ENCODE assay signal across 27 cellular contexts in genomic region chr14:73403181-73403752, GRCh38. TPM values are rescaled to one million over a fixed set of nuclear protein-coding genes. Genes with fewer than 3 reads are reported as not detected.
DNase-seq lines count a peak whose midpoint lies in the region; ATAC-seq, FAIRE-seq and TF ChIP-seq lines count a peak whose summit lies in the region.
"Had no signal": no experiment of that assay in that cellular context is flagged by ENCODE, and none has a peak within 500 bp of the region (broad histone marks: within the 10 kb centered on the region; RNA-seq: fewer than 3 reads in every experiment).

No MANE protein-coding gene starts in this region.

- H3K9me3 Mint-ChIP-seq in endodermal cell, result peaks cover 9% of the 10 kb centered on the region
- no peaks in the 10 kb centered on the region for H3K9me3 Mint-ChIP-seq in CD8-positive, alpha-beta memory T cell
- H3K9me3 Mint-ChIP-seq: activated CD4-positive, alpha-beta memory T cell treated with anti-CD3 and anti-CD28 coated beads for 36 hours; natural killer cell had no signal

- H3K79me2 ChIP-seq in Karpas-422 (ENCODE audit: low read length) (peaks cover 29% of the 10 kb centered on the region; the same call in 1 of the 2 replicates), osteoblast (ENCODE audit: insufficient read depth, low read length) (peaks cover 90% of the 10 kb centered on the region)

- H3K27ac Mint-ChIP-seq in endodermal cell, result peak overlapping the region; percentile 7
- H3K27ac Mint-ChIP-seq in CD8-positive, alpha-beta memory T cell, result peak overlapping the region in 2 of 8 donors; percentile 28 to 72
- H3K27ac Mint-ChIP-seq: activated CD4-positive, alpha-beta memory T cell treated with anti-CD3 and anti-CD28 coated beads for 36 hours had no signal

- H3K9me2 ChIP-seq in Karpas-422 (replicated peaks; ENCODE audit: insufficient read depth, low read length), result no peaks in the 10 kb centered on the region

- H3K9me3 ChIP-seq in Karpas-422 (ENCODE audit: low read length) (no peaks in the 10 kb centered on the region), endodermal cell (ENCODE audit: control insufficient read depth, low read length) (no peaks in the 10 kb centered on the region), osteoblast (ENCODE audit: low read depth, low read length) (no peaks in the 10 kb centered on the region)
- no peaks in the 10 kb centered on the region for H3K9me3 ChIP-seq in CD8-positive, alpha-beta memory T cell (ENCODE audit: low read length)
- H3K9me3 ChIP-seq: MG63, SJSA1, upper lobe of left lung had no signal

- H4K20me1 ChIP-seq in Karpas-422 (ENCODE audit: insufficient read depth, low read depth, low read length) (0 out of 2 replicates have a peak, but pooled peaks cover 3% of the 10 kb centered on the region), osteoblast (ENCODE audit: insufficient read depth, low read length) (peaks cover 37% of the 10 kb centered on the region)

- H3K4me1 ChIP-seq in Karpas-422 (ENCODE audit: low read length) (peaks cover 26% of the 10 kb centered on the region), endodermal cell (ENCODE audit: control insufficient read depth, insufficient read depth, low read length) (no peaks in the 10 kb centered on the region), osteoblast (ENCODE audit: insufficient read depth, low read length) (no peaks in the 10 kb centered on the region)
- no peaks in the 10 kb centered on the region for H3K4me1 ChIP-seq in CD8-positive, alpha-beta memory T cell (ENCODE audit: insufficient read depth, low read length)
- H3K4me1 ChIP-seq: foreskin keratinocyte, SJSA1 had no signal

- ATAC-seq in HG02623 (IDR thresholded peaks at IDR 0.05; ENCODE audit: unreplicated experiment) (no peak), HG02852 (IDR thresholded peaks at IDR 0.05; ENCODE audit: unreplicated experiment) (no peak), GM21390 (IDR thresholded peaks at IDR 0.05; ENCODE audit: unreplicated experiment) (no peak)
- ATAC-seq: foreskin keratinocyte, HepG2, natural killer cell had no signal

- H3K27ac ChIP-seq in Karpas-422 (ENCODE audit: low read length) (peak overlapping the region; percentile 37), endodermal cell (ENCODE audit: low read depth, low read length) (no peak overlapping the region), osteoblast (ENCODE audit: low read depth, low read length) (peak overlapping the region; percentile 2)
- no peak overlapping the region for H3K27ac ChIP-seq in CD8-positive, alpha-beta memory T cell (ENCODE audit: low read depth, low read length)
- H3K27ac ChIP-seq: foreskin keratinocyte, hepatocyte, SJSA1, skin epidermis, WERI-Rb-1 had no signal

- DNase-seq in GM12891 (ENCODE audit: insufficient read length, low spot score) (no peak), Karpas-422 (no peak), endodermal cell (no peak), osteoblast (ENCODE audit: insufficient read length, low spot score, missing footprints) (peak; percentile 14)
- no peak for DNase-seq in CD8-positive, alpha-beta memory T cell
- DNase-seq: activated CD4-positive, alpha-beta memory T cell treated with anti-CD3 and anti-CD28 coated beads for 36 hours; activated T-cell treated with anti-CD3 and anti-CD28 coated beads for 4 hours; caudate nucleus; erythroblast; foreskin keratinocyte; mammary epithelial cell; MG63; natural killer cell; NCI-H1436 treated with DMSO at 0.1 percent for 48 hours; NCI-H748 treated with DMSO at 0.1 percent for 48 hours; posterior cingulate gyrus; stimulated activated CD4-positive, alpha-beta T cell treated with anti-CD3 and anti-CD28 coated beads, Interleukin-2, amount 100 ng/mL, for 48 hours; upper lobe of left lung; WERI-Rb-1 had no signal

- no peak overlapping the region for H3K4me3 ChIP-seq in Karpas-422 (ENCODE audit: low read length)
- no peak overlapping the region for H3K4me3 ChIP-seq in endodermal cell (ENCODE audit: low read length)
- no peak overlapping the region for H3K4me3 ChIP-seq in osteoblast (ENCODE audit: insufficient read depth, low read length)
- no peak overlapping the region for H3K4me3 ChIP-seq in CD8-positive, alpha-beta memory T cell (ENCODE audit: low read length)
- H3K4me3 ChIP-seq: hepatocyte, MG63, SJSA1, skin epidermis, upper lobe of left lung had no signal

- TF ChIP-seq CTCF in endodermal cell (conservative IDR thresholded peaks at IDR 0.05) (no peak), osteoblast (IDR thresholded peaks at IDR 0.05; ENCODE audit: extremely low read depth, low read depth, low read length) (no peak)

- no peak overlapping the region for H3K9ac ChIP-seq in Karpas-422 (ENCODE audit: low read length)
- no peak overlapping the region for H3K9ac ChIP-seq in endodermal cell (ENCODE audit: extremely low read depth, low read length, poor library complexity, severe bottlenecking)

- H3K27me3 ChIP-seq in Karpas-422 (ENCODE audit: low read length), result no peaks in the 10 kb centered on the region
- no peaks in the 10 kb centered on the region for H3K27me3 ChIP-seq in endodermal cell (ENCODE audit: control insufficient read depth, insufficient read depth, low read length, poor library complexity, severe bottlenecking)
- H3K27me3 ChIP-seq in osteoblast (ENCODE audit: insufficient read depth, low read length), result no peaks in the 10 kb centered on the region
- H3K27me3 ChIP-seq in CD8-positive, alpha-beta memory T cell (ENCODE audit: insufficient read depth, low read length, poor library complexity, severe bottlenecking), result no peaks in the 10 kb centered on the region
- H3K27me3 ChIP-seq: foreskin keratinocyte, hepatocyte, MG63, SJSA1, upper lobe of left lung had no signal

- H3K27me3 Mint-ChIP-seq in endodermal cell (ENCODE audit: insufficient read depth), result no peaks in the 10 kb centered on the region
- H3K27me3 Mint-ChIP-seq in CD8-positive, alpha-beta memory T cell, result no peaks in the 10 kb centered on the region
- H3K27me3 Mint-ChIP-seq: activated CD4-positive, alpha-beta memory T cell treated with anti-CD3 and anti-CD28 coated beads for 36 hours had no signal

- 91 to 96% methylated on average over 4 of the region's 4 CpGs for WGBS in endodermal cell (ENCODE audit: insufficient coverage in 1 of 2, insufficient read length in 1 of 2), 2 experiments

- FAIRE-seq in GM12891 (lab: Jason Lieb, UNC), result peak; percentile 71
- FAIRE-seq: HepG2, islet of Langerhans had no signal

- CTCF ChIA-PET in CD8-positive, alpha-beta memory T cell (lab: Charles Lee), result no interaction called here

- peak overlapping the region; percentile 31 for H3K4me2 ChIP-seq in Karpas-422 (ENCODE audit: low read depth, low read length, poor library complexity, severe bottlenecking)
- H3K4me2 ChIP-seq in osteoblast (ENCODE audit: insufficient read depth, low read length), result no peak overlapping the region
- H3K4me2 ChIP-seq: hepatocyte had no signal

- H3K36me3 Mint-ChIP-seq in endodermal cell (ENCODE audit: low read depth), result peaks cover 30% of the 10 kb centered on the region
- peaks cover 9 to 32% (median 11%) of the 10 kb centered on the region in 3 donors for H3K36me3 Mint-ChIP-seq in CD8-positive, alpha-beta memory T cell
- H3K36me3 Mint-ChIP-seq: natural killer cell had no signal

- H3K4me1 Mint-ChIP-seq in endodermal cell, result no peaks in the 10 kb centered on the region
- H3K4me1 Mint-ChIP-seq in CD8-positive, alpha-beta memory T cell, result peaks cover 10 to 25% (median 17%) of the 10 kb centered on the region in 3 donors

- no peak for TF ChIP-seq POLR2A in GM12891 (IDR thresholded peaks at IDR 0.05; ENCODE audit: low read depth, low read length)

- POLR2A ChIA-PET in CD8-positive, alpha-beta memory T cell (lab: Charles Lee), result no interaction called here

- H3K4me3 Mint-ChIP-seq in endodermal cell, result no peak overlapping the region
- H3K4me3 Mint-ChIP-seq in CD8-positive, alpha-beta memory T cell, result no peak overlapping the region
- H3K4me3 Mint-ChIP-seq: activated CD4-positive, alpha-beta memory T cell treated with anti-CD3 and anti-CD28 coated beads for 36 hours; natural killer cell had no signal

- H2AFZ ChIP-seq in Karpas-422 (ENCODE audit: low read length) (peak overlapping the region; percentile 3; the same call in 1 of the 2 replicates), osteoblast (ENCODE audit: low read length) (no peak overlapping the region)
- H2AFZ ChIP-seq: hepatocyte had no signal

- 0 out of 2 replicates have a peak, but pooled peaks cover 4% of the 10 kb centered on the region for H3K36me3 ChIP-seq in Karpas-422 (ENCODE audit: insufficient read depth, low read length)
- peaks cover 30% of the 10 kb centered on the region for H3K36me3 ChIP-seq in endodermal cell (ENCODE audit: control insufficient read depth, insufficient read depth, low read length)
- H3K36me3 ChIP-seq in osteoblast (ENCODE audit: insufficient read depth, low read length), result peaks cover 15% of the 10 kb centered on the region
- no peaks in the 10 kb centered on the region for H3K36me3 ChIP-seq in CD8-positive, alpha-beta memory T cell (ENCODE audit: insufficient read depth, low read length)

TF ChIP-seq in GM12891, 5 proteins besides CTCF, POLR2A, EP300 and RAD21:
- no peak for TF ChIP-seq POLR2AphosphoS5 (IDR thresholded peaks at IDR 0.05; ENCODE audit: low read depth, low read length)
- no peak for TF ChIP-seq TAF1 (IDR thresholded peaks at IDR 0.05; ENCODE audit: low read depth, low read length)
- no peak for TF ChIP-seq POU2F2 (IDR thresholded peaks at IDR 0.05; ENCODE audit: low read depth, low read length)
- no peak for TF ChIP-seq SPI1 (IDR thresholded peaks at IDR 0.05; ENCODE audit: low read depth, low read length)
- no peak for TF ChIP-seq PAX5 (IDR thresholded peaks at IDR 0.05; ENCODE audit: insufficient read depth, low read length, severe bottlenecking)

RNA-seq across cellular contexts. Expression of gene NUMB, which starts 55.1 kb away (rescaled TPM):
- 25.7 TPM for polyA plus RNA-seq in GM12891 (2012; ENCODE audit: low read depth, missing spikeins)
- 36.0 and 41.1 TPM in 2 replicates for total RNA-seq in Karpas-422 (2014; rRNA removed; shearing (Covaris generic); ENCODE audit: low replicate concordance)
- total RNA-seq in endodermal cell, result 10 to 100 TPM; 79.9 to 85.2 TPM
- 44.4 TPM for polyA plus RNA-seq in endodermal cell (2013, experiment 1 of 2)
- polyA plus RNA-seq in endodermal cell (2013, experiment 2 of 2), result 38.5 TPM
- total RNA-seq in osteoblast, result 52.5 and 55.7 TPM in 2 replicates
- total RNA-seq in CD8-positive, alpha-beta memory T cell, result 10 to 100 TPM; 36.5 to 38.5 TPM
- polyA plus RNA-seq in CD8-positive, alpha-beta memory T cell, result 39.0 TPM

Comparison
In these comparisons a context has a peak if more than half of its experiments do, and no peak if none do; other contexts are left out.
1. H3K27ac ChIP-seq: peak in Karpas-422 (single experiment) and osteoblast (single experiment); none in endodermal cell (single experiment) and CD8-positive, alpha-beta memory T cell (single experiment).